Comparison of ENCODE assay signal across 8 cellular contexts in the genomic region with DNA sequence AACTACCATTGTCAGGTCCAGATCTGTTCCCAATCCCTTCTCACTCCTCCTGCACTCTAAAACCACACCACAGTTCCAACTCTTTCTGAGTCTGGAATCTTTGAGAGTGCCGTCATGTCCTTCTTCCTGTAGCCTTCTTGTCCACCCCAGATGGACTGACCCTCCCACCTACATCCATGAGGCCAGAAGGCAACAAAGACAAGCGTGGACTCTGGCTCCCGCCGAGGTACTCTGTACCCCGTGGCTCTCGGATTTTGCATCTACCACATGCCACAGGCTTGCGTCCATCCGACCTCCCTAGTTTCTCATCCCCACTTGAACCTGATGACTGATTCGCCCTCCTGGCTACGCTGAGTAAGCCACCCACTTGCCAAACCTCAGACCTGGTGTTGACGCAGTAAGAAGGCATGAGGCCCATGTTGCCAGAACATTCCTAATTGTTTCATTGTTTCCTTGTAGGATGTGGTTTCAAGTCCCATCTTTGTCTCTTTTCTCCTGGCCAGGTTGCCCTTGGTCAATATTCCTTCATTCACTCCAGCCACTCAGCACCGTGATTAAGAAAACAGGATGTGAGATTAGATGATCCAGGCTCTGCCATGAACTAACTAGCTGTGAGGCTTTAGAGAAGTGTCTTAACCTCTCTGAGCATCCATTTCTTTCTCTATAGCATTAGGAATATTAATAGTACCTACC. TPM values are rescaled to one million over a fixed set of nuclear protein-coding genes. Genes with fewer than 3 reads are reported as not detected.
DNase-seq lines count a peak whose midpoint lies in the region; ATAC-seq and TF ChIP-seq lines count a peak whose summit lies in the region.

No MANE protein-coding gene starts in this region.

- no peak for ATAC-seq in HG02588 (IDR thresholded peaks at IDR 0.05; ENCODE audit: unreplicated experiment)

- H3K27ac ChIP-seq in adrenal gland: peak overlapping the region; percentile 82 to 99 (median 89)

- intact Hi-C loops in adrenal gland (cut with DNase I): no loop called here

- H3K4me3 ChIP-seq in adrenal gland: no peak overlapping the region

- no peaks in the 10 kb centered on the region for H3K27me3 ChIP-seq in adrenal gland

- peaks cover 0 to 5% (median 0%) of the 10 kb centered on the region in 3 donors for H3K9me3 ChIP-seq in adrenal gland (replicated peaks in 1 of 3)

- no peak for TF ChIP-seq POLR2A in adrenal gland (IDR thresholded peaks at IDR 0.05)

- no peaks in the 10 kb centered on the region for H3K36me3 ChIP-seq in adrenal gland (replicated peaks in 1 of 2)

- 88 to 96% (median 93%) methylated on average over 12 of the region's 12 CpGs for WGBS in adrenal gland, 4 donors

- H3K4me1 ChIP-seq in adrenal gland (replicated peaks in 1 of 2): peaks cover 51% of the 10 kb centered on the region in 2 donors

- TF ChIP-seq CTCF in adrenal gland (IDR thresholded peaks at IDR 0.05): no peak

- DNase-seq in HK-2 (ENCODE audit: unreplicated experiment) (peak; percentile 96), adrenal gland (no peak), iris pigment epithelial cell (ENCODE audit: low read depth) (peak; percentile 100), stromal cell of bone marrow (ENCODE audit: low read depth) (peak; percentile 96), retina (no peak), HuH-7.5 (ENCODE audit: low spot score) (no peak), amygdala (lab: John Stamatoyannopoulos, UW) (no peak)

RNA-seq across cellular contexts. Expression of a gene that starts 1.1 kb away (rescaled TPM):
- total RNA-seq in adrenal gland: 100 to 1,000 TPM; 116 to 231 (median 167) TPM
- polyA plus RNA-seq in adrenal gland: 10 to 100 TPM; 12.0 to 73.9 (median 14.5) TPM

Comparison
In these comparisons a context has a peak if more than half of its experiments do, and no peak if none do; other contexts are left out.
1. DNase-seq: peak in HK-2 (single experiment), iris pigment epithelial cell (single experiment) and stromal cell of bone marrow (single experiment); none in adrenal gland (0 of 7), retina (single experiment), HuH-7.5 (single experiment) and amygdala (0 of 56).